ENCODE assay signal across 2 cellular contexts in the genomic region with DNA sequence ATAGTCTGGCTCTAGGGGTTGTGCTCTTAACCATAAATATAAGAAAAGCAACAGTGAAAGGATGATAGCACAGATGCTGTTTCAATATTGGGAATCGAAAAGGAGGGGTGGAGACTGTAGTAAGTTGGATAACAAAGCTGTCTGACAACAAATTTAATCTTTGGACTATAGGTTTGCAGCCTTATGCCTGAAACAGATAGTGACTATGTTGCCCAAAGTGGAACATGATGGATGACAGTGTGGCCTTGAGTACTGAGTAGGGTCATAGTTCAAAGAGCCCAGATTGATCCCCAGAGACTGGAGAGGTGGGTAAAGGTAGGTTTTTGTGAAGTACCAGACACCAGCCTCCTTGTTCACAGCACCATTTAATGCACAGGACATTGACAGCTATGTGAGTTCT.
A peak's percentile ranks its signal among the peaks of the same experiment; 100 is the strongest.
TF ChIP-seq lines count a peak whose summit lies in the region.

No MANE protein-coding gene starts in this region.

TF ChIP-seq in HepG2, 621 proteins besides CTCF, POLR2A, EP300 and RAD21 (continued from another document and continues in another):
- TF ChIP-seq HMG20A (CRISPR knock-in tag; IDR thresholded peaks at IDR 0.05; ENCODE audit: borderline replicate concordance) (peak; percentile 50; the same call in 1 of the 2 replicates), XRCC5 (optimal IDR thresholded peaks at IDR 0.05; ENCODE audit: low read length) (no peak), ZNF792 (CRISPR knock-in tag; IDR thresholded peaks at IDR 0.05) (no peak), SOX6 (IDR thresholded peaks at IDR 0.05) (no peak), SOX6 (CRISPR knock-in tag; IDR thresholded peaks at IDR 0.05) (peak; percentile 78; the same call in 1 of the 2 replicates), ZEB1 (IDR thresholded peaks at IDR 0.05; ENCODE audit: insufficient replicate concordance, low read depth) (peak; percentile 52), HNF4A (CRISPR knock-in tag; IDR thresholded peaks at IDR 0.05) (peak; percentile 95), TGIF2 (CRISPR knock-in tag; IDR thresholded peaks at IDR 0.05) (no peak), HDAC2 (CRISPR knock-in tag; IDR thresholded peaks at IDR 0.05) (peak; percentile 74; the same call in 1 of the 2 replicates), HOXA5 (CRISPR knock-in tag; IDR thresholded peaks at IDR 0.05) (peak; percentile 53; the same call in 1 of the 2 replicates), ZNF781 (CRISPR knock-in tag; IDR thresholded peaks at IDR 0.05; ENCODE audit: borderline replicate concordance, not compliant biosample characterization) (no peak), ZNF317 (CRISPR knock-in tag; IDR thresholded peaks at IDR 0.05) (peak; percentile 42; the same call in 1 of the 2 replicates), ZNF629 (CRISPR knock-in tag; conservative IDR thresholded peaks at IDR 0.05) (0 out of 2 replicates have a peak, but pooled peaks have one; percentile 13), NR2F1 (CRISPR knock-in tag; IDR thresholded peaks at IDR 0.05) (peak in 1 of 2 experiments; percentile 49; a peak in 1 of 4 replicates), KAT2B (IDR thresholded peaks at IDR 0.05; ENCODE audit: borderline replicate concordance, low read depth, low read length) (no peak), PHF21A (CRISPR knock-in tag; IDR thresholded peaks at IDR 0.05) (0 out of 2 replicates have a peak, but pooled peaks have one; percentile 25), RXRB (CRISPR knock-in tag; IDR thresholded peaks at IDR 0.05; ENCODE audit: borderline replicate concordance) (peak; percentile 38; the same call in 1 of the 2 replicates), NCOA2 (CRISPR knock-in tag; IDR thresholded peaks at IDR 0.05) (peak; percentile 62), SP5 (CRISPR knock-in tag; IDR thresholded peaks at IDR 0.05; ENCODE audit: borderline replicate concordance, low read depth) (peak; percentile 28; the same call in 1 of the 2 replicates), GFI1 (CRISPR knock-in tag; IDR thresholded peaks at IDR 0.05; ENCODE audit: borderline replicate concordance) (peak; percentile 94), NR2F6 (IDR thresholded peaks at IDR 0.05) (peak; percentile 51), NR2F6 (CRISPR knock-in tag; IDR thresholded peaks at IDR 0.05) (peak; percentile 64; the same call in 1 of the 2 replicates), ZNF264 (CRISPR knock-in tag; IDR thresholded peaks at IDR 0.05) (peak; percentile 36; the same call in 1 of the 2 replicates), ZNF724P (CRISPR knock-in tag; IDR thresholded peaks at IDR 0.05; ENCODE audit: borderline replicate concordance) (no peak), ZMYM4 (CRISPR knock-in tag; IDR thresholded peaks at IDR 0.05) (peak; percentile 95), ZNF253 (CRISPR knock-in tag; IDR thresholded peaks at IDR 0.05; ENCODE audit: borderline replicate concordance) (no peak), ZMYM2 (CRISPR knock-in tag; IDR thresholded peaks at IDR 0.05) (peak; percentile 74), HMG20B (CRISPR knock-in tag; conservative IDR thresholded peaks at IDR 0.05) (peak; percentile 62; the same call in 1 of the 2 replicates)
- TF ChIP-seq, protein P1, sequence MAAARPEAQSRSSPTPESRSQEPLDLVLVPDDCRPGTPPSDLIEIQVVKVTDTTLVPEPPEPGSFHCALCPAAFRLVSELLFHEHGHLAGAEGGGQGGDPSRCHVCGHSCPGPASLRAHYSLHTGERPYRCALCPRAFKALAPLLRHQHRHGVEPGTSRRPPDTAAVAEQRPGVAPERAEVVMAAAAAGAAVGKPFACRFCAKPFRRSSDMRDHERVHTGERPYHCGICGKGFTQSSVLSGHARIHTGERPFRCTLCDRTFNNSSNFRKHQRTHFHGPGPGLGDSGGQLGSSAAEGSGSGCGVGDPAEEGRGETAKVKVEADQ (CRISPR knock-in tag; IDR thresholded peaks at IDR 0.05; ENCODE audit: borderline replicate concordance) = 0 out of 2 replicates have a peak, but pooled peaks have one; percentile 47
- TF ChIP-seq, protein P2, sequence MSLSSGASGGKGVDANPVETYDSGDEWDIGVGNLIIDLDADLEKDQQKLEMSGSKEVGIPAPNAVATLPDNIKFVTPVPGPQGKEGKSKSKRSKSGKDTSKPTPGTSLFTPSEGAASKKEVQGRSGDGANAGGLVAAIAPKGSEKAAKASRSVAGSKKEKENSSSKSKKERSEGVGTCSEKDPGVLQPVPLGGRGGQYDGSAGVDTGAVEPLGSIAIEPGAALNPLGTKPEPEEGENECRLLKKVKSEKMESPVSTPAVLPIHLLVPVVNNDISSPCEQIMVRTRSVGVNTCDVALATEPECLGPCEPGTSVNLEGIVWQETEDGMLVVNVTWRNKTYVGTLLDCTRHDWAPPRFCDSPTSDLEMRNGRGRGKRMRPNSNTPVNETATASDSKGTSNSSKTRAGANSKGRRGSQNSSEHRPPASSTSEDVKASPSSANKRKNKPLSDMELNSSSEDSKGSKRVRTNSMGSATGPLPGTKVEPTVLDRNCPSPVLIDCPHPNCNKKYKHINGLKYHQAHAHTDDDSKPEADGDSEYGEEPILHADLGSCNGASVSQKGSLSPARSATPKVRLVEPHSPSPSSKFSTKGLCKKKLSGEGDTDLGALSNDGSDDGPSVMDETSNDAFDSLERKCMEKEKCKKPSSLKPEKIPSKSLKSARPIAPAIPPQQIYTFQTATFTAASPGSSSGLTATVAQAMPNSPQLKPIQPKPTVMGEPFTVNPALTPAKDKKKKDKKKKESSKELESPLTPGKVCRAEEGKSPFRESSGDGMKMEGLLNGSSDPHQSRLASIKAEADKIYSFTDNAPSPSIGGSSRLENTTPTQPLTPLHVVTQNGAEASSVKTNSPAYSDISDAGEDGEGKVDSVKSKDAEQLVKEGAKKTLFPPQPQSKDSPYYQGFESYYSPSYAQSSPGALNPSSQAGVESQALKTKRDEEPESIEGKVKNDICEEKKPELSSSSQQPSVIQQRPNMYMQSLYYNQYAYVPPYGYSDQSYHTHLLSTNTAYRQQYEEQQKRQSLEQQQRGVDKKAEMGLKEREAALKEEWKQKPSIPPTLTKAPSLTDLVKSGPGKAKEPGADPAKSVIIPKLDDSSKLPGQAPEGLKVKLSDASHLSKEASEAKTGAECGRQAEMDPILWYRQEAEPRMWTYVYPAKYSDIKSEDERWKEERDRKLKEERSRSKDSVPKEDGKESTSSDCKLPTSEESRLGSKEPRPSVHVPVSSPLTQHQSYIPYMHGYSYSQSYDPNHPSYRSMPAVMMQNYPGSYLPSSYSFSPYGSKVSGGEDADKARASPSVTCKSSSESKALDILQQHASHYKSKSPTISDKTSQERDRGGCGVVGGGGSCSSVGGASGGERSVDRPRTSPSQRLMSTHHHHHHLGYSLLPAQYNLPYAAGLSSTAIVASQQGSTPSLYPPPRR (CRISPR knock-in tag; IDR thresholded peaks at IDR 0.05; ENCODE audit: borderline replicate concordance) = peak; percentile 51; the same call in 1 of the 2 replicates

TF ChIP-seq in K562, 482 proteins besides CTCF, POLR2A, EP300 and RAD21 (continued from another document):
- TF ChIP-seq, protein P3, sequence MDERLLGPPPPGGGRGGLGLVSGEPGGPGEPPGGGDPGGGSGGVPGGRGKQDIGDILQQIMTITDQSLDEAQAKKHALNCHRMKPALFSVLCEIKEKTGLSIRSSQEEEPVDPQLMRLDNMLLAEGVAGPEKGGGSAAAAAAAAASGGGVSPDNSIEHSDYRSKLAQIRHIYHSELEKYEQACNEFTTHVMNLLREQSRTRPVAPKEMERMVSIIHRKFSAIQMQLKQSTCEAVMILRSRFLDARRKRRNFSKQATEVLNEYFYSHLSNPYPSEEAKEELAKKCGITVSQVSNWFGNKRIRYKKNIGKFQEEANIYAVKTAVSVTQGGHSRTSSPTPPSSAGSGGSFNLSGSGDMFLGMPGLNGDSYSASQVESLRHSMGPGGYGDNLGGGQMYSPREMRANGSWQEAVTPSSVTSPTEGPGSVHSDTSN (CRISPR knock-in tag; IDR thresholded peaks at IDR 0.05; ENCODE audit: low read depth) = no peak
- TF ChIP-seq, protein P3 (tag; conservative IDR thresholded peaks at IDR 0.05; ENCODE audit: low read depth) = peak; percentile 39
